Comparison of ENCODE assay signal across 9 cellular contexts in genomic region chr10:111076191-111076681, GRCh38. TPM values are rescaled to one million over a fixed set of nuclear protein-coding genes. Genes with fewer than 3 reads are reported as not detected.
DNase-seq lines count a peak whose midpoint lies in the region; ATAC-seq, FAIRE-seq and TF ChIP-seq lines count a peak whose summit lies in the region.
"Had no signal": no experiment of that assay in that cellular context is flagged by ENCODE, and none has a peak within 500 bp of the region (broad histone marks: within the 10 kb centered on the region; RNA-seq: fewer than 3 reads in every experiment).

No MANE protein-coding gene starts in this region.

- H3K27ac Mint-ChIP-seq in GM23338 = no peak overlapping the region
- H3K27ac Mint-ChIP-seq in T-cell = no peak overlapping the region

- H3K79me2 ChIP-seq in GM23338 (replicated peaks; ENCODE audit: insufficient read depth) = no peaks in the 10 kb centered on the region

- H3K27me3 Mint-ChIP-seq in GM23338 (ENCODE audit: insufficient read depth, low read depth, poor library complexity) = peaks cover 28% of the 10 kb centered on the region
- peaks cover 53 to 71% of the 10 kb centered on the region in 2 donors for H3K27me3 Mint-ChIP-seq in T-cell

- no peak for FAIRE-seq in bronchial epithelial cell (lab: Jason Lieb, UNC)
- FAIRE-seq: islet of Langerhans had no signal

- peaks cover 6% of the 10 kb centered on the region; the same call in 1 of the 3 replicates for H3K9me3 Mint-ChIP-seq in GM23338
- no peaks in the 10 kb centered on the region for H3K9me3 Mint-ChIP-seq in T-cell

- no peaks in the 10 kb centered on the region for H3K9me2 ChIP-seq in GM23338 (ENCODE audit: insufficient read depth)

- intact Hi-C loops in spleen (cut with DNase I; ENCODE audit: low total_unique reads) = no loop called here

- H3K36me3 Mint-ChIP-seq in GM23338 (ENCODE audit: low read depth) (peaks cover 3% of the 10 kb centered on the region; the same call in 1 of the 3 replicates), T-cell (no peaks in the 10 kb centered on the region)

- H3K4me3 ChIP-seq in GM23338 (peak overlapping the region; percentile 74), LNCaP clone FGC (ENCODE audit: low read depth, low read length) (peak overlapping the region; percentile 53), bronchial epithelial cell (ENCODE audit: low read depth, low read length) (peak overlapping the region; percentile 30), spleen (peak overlapping the region; percentile 31 to 72 (median 54))

- H3K9me3 ChIP-seq in spleen = peaks cover 0 to 7% (median 0%) of the 10 kb centered on the region in 8 donors

- H3K36me3 ChIP-seq in GM23338 (ENCODE audit: insufficient read depth) (no peaks in the 10 kb centered on the region), bronchial epithelial cell (ENCODE audit: control insufficient read depth, insufficient read depth, low read length) (no peaks in the 10 kb centered on the region), spleen (no peaks in the 10 kb centered on the region)

- peaks cover 2% of the 10 kb centered on the region; the same call in 1 of the 3 replicates for H3K4me1 Mint-ChIP-seq in GM23338
- H3K4me1 Mint-ChIP-seq in T-cell = peaks cover 0 to 24% (median 20%) of the 10 kb centered on the region in 3 donors

- POLR2A ChIA-PET in T-cell (lab: Charles Lee) = no interaction called here

- ATAC-seq in GM23338 (peak; percentile 77), T-cell (replicated peaks in 1 of 4) (peak in 3 of 4 experiments; percentile 58 to 80 (median 65)), GM18861 (IDR thresholded peaks at IDR 0.05; ENCODE audit: unreplicated experiment) (no peak)

- H3K27me3 ChIP-seq in GM23338 (ENCODE audit: insufficient read depth) (peaks cover 55% of the 10 kb centered on the region), bronchial epithelial cell (ENCODE audit: control insufficient read depth, insufficient read depth, low read length) (peaks cover 40% of the 10 kb centered on the region), spleen (replicated peaks in 1 of 7) (peaks cover 0 to 84% (median 56%) of the 10 kb centered on the region in 7 donors)

- WGBS in spleen, 5 donors = 0 to 1% (median 1%) methylated on average over 26 to 39 of the region's 39 CpGs

- CTCF ChIA-PET in T-cell (lab: Charles Lee) = interaction anchor here (0.7 to 1.2 kb wide), 3 partner anchors 10 to 1060 kb away, joined by 3 read pairs; no protein-coding TSS in a partner anchor

- no peaks in the 10 kb centered on the region for H3F3A ChIP-seq in GM23338 (replicated peaks; ENCODE audit: low read depth)

- peak overlapping the region; percentile 98 for H2AFZ ChIP-seq in GM23338

- no peak overlapping the region for H3K27ac ChIP-seq in GM23338 (ENCODE audit: low read depth)
- peak overlapping the region in 7 of 8 donors; percentile 38 to 75 (median 58) for H3K27ac ChIP-seq in spleen

- no peak for TF ChIP-seq POLR2A in spleen (IDR thresholded peaks at IDR 0.05)

- TF ChIP-seq CTCF in GM23338 (conservative IDR thresholded peaks at IDR 0.05; ENCODE audit: low read depth in 2 of 2) (peak; percentile 69 to 97), LNCaP clone FGC (IDR thresholded peaks at IDR 0.05; ENCODE audit: control insufficient read depth, extremely low read depth, insufficient read depth) (peak; percentile 95), bronchial epithelial cell (IDR thresholded peaks at IDR 0.05; ENCODE audit: insufficient read depth, low read length, severe bottlenecking) (peak; percentile 90), spleen (IDR thresholded peaks at IDR 0.05 in 8 of 11, conservative IDR thresholded peaks at IDR 0.05 in 3 of 11) (peak; percentile 20 to 79 (median 60))

- H3K4me3 Mint-ChIP-seq in GM23338 = peak overlapping the region; percentile 75
- H3K4me3 Mint-ChIP-seq in T-cell = peak overlapping the region; percentile 50 to 75 (median 64)

- peak; percentile 10 for DNase-seq in GM04503 (ENCODE audit: low read depth)
- DNase-seq in GM23338 (ENCODE audit: low spot score) = peak; percentile 92
- DNase-seq in LNCaP clone FGC (ENCODE audit: low read depth) = no peak
- peak in 19 of 34 experiments; percentile 11 to 45 (median 26) for DNase-seq in T-cell
- DNase-seq in bronchial epithelial cell (ENCODE audit: low read depth) = no peak
- DNase-seq in inferior parietal cortex (ENCODE audit: extremely low spot score) = peak; percentile 69
- peak; percentile 87 for DNase-seq in spleen

- H3K4me1 ChIP-seq in GM23338 (ENCODE audit: insufficient read depth) (no peaks in the 10 kb centered on the region; the same call in 1 of the 2 replicates), spleen (peaks cover 11 to 32% (median 27%) of the 10 kb centered on the region in 6 donors)

- H3K4me2 ChIP-seq in GM23338 = peak overlapping the region; percentile 91

- no peaks in the 10 kb centered on the region for H4K20me1 ChIP-seq in GM23338 (replicated peaks; ENCODE audit: insufficient read depth)

TF ChIP-seq in GM23338, 12 proteins besides CTCF, POLR2A, EP300 and RAD21:
- TF ChIP-seq EZH2phosphoT487 (IDR thresholded peaks at IDR 0.05; ENCODE audit: unreplicated experiment) (no peak), JUNB (IDR thresholded peaks at IDR 0.05; ENCODE audit: unreplicated experiment) (no peak), NANOG (IDR thresholded peaks at IDR 0.05; ENCODE audit: borderline replicate concordance) (no peak)

RNA-seq across cellular contexts. Expression of gene ADRA2A, which starts 0.6 kb away (rescaled TPM):
- 1.8 and 2.5 TPM in 2 replicates for total RNA-seq in GM23338 (2014; rRNA removed; shearing (Covaris generic))
- 0.60 and 0.61 TPM in 2 replicates for polyA plus RNA-seq in GM23338 (2016; fragmentation: Nextera tagmentation; extraction: Ambion mirVana)
- total RNA-seq in T-cell = under 1 TPM; 0.09 to 0.26 (median 0.12) TPM
- total RNA-seq in bronchial epithelial cell = not detected in 2 replicates
- 10 to 100 TPM in 5 of 7 donors, 1 to 10 TPM in 2; 7.1 to 48.1 (median 13.8) TPM for total RNA-seq in spleen
- polyA plus RNA-seq in spleen = 1 to 10 TPM in 1 of 3 donors, under 1 TPM in 2; 0.35 to 1.2 (median 0.74) TPM

Comparison
In these comparisons a context has a peak if more than half of its experiments do, and no peak if none do; other contexts are left out.
1. DNase-seq: peak in GM04503 (single experiment), GM23338 (single experiment), T-cell (19 of 34), inferior parietal cortex (single experiment) and spleen (single experiment); none in LNCaP clone FGC (single experiment) and bronchial epithelial cell (single experiment).
2. Peak in every context shown above with its lines, with median percentiles within 50 percentile points of each other: H3K4me3 ChIP-seq and CTCF ChIP-seq.